10 cellular contexts compared by ENCODE assay signal in the genomic region with DNA sequence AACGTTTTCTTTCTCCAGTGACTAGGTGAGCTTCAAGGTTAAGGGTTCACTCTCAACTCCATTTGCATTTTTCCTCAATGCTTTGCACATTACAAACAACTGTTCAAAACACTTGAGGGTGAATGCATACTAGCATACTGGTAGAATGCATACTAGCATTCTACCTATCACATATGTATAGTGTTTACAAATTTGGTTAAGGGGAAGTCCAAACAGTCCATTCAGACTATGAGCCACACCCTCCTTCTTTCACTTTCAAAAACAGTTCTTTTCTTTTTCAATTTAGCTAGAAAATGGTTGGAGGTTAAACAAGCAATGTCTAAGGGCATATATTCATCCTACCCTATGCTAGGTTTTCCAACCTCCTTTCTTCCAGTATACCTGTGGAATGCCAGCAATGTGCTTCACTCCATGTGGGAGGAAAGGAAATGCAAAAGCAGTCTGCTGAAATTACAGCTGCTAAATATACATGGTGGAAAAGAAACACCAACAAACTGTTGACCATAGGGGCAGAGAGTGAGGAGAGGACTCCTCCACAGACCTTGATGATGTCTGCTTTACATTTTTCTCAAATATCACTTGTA.
DNase-seq lines count a peak whose midpoint lies in the region; ATAC-seq and TF ChIP-seq lines count a peak whose summit lies in the region.
"Had no signal": no experiment of that assay in that cellular context is flagged by ENCODE, and none has a peak within 500 bp of the region (broad histone marks: within the 10 kb centered on the region; RNA-seq: fewer than 3 reads in every experiment).

No MANE protein-coding gene starts in this region.

- ATAC-seq in GM19351 (IDR thresholded peaks at IDR 0.05; ENCODE audit: unreplicated experiment) = peak; percentile 97
- ATAC-seq in HG02973 (IDR thresholded peaks at IDR 0.05; ENCODE audit: unreplicated experiment) = peak; percentile 98

- intact Hi-C loops in activated CD4-positive, alpha-beta memory T cell treated with anti-CD3 and anti-CD28 coated beads for 36 hours (cut with micrococcal nuclease) = loop anchor here (2.0 kb wide), 1 partner anchor 44 kb away; no protein-coding TSS in a partner anchor

- no peak overlapping the region for H2AFZ ChIP-seq in osteoblast (ENCODE audit: low read length)
- no peak overlapping the region for H2AFZ ChIP-seq in hepatocyte
- H2AFZ ChIP-seq: parathyroid adenoma had no signal

- H3K36me3 ChIP-seq in osteoblast (ENCODE audit: insufficient read depth, low read length) (no peaks in the 10 kb centered on the region), hepatocyte (replicated peaks; ENCODE audit: insufficient read depth, low read depth) (no peaks in the 10 kb centered on the region)

- H3K4me3 ChIP-seq in osteoblast (ENCODE audit: insufficient read depth, low read length) = no peak overlapping the region
- H3K4me3 ChIP-seq in hepatocyte = no peak overlapping the region

- peaks cover 11% of the 10 kb centered on the region for H3K9me3 Mint-ChIP-seq in activated CD4-positive, alpha-beta memory T cell treated with anti-CD3 and anti-CD28 coated beads for 36 hours
- peaks cover 0 to 3% (median 0%) of the 10 kb centered on the region in 6 donors for H3K9me3 Mint-ChIP-seq in immature natural killer cell

- TF ChIP-seq CTCF in GM10248 (IDR thresholded peaks at IDR 0.05; ENCODE audit: control extremely low read depth, extremely low read depth, low read depth, missing control alignments) (no peak), osteoblast (IDR thresholded peaks at IDR 0.05; ENCODE audit: extremely low read depth, low read depth, low read length) (no peak), hepatocyte (IDR thresholded peaks at IDR 0.05; ENCODE audit: poor library complexity) (no peak)

- H4K20me1 ChIP-seq in osteoblast (ENCODE audit: insufficient read depth, low read length) (no peaks in the 10 kb centered on the region), hepatocyte (ENCODE audit: insufficient read depth, poor library complexity, severe bottlenecking) (no peaks in the 10 kb centered on the region)

- H3K4me1 ChIP-seq in osteoblast (ENCODE audit: insufficient read depth, low read length) = no peaks in the 10 kb centered on the region
- H3K4me1 ChIP-seq in hepatocyte (ENCODE audit: insufficient read depth) = no peaks in the 10 kb centered on the region
- H3K4me1 ChIP-seq: parathyroid adenoma had no signal

- H3K27me3 Mint-ChIP-seq in activated CD4-positive, alpha-beta memory T cell treated with anti-CD3 and anti-CD28 coated beads for 36 hours = no peaks in the 10 kb centered on the region
- H3K27me3 Mint-ChIP-seq in immature natural killer cell (ENCODE audit: low read depth in 3 of 3) = peaks cover 0 to 2% (median 0%) of the 10 kb centered on the region in 3 donors
- H3K27me3 Mint-ChIP-seq: CD8-positive, alpha-beta memory T cell had no signal

- H3K27ac ChIP-seq in osteoblast (ENCODE audit: low read depth, low read length) = no peak overlapping the region
- H3K27ac ChIP-seq in hepatocyte = no peak overlapping the region
- H3K27ac ChIP-seq: parathyroid adenoma had no signal

- no peak overlapping the region for H3K4me3 Mint-ChIP-seq in activated CD4-positive, alpha-beta memory T cell treated with anti-CD3 and anti-CD28 coated beads for 36 hours
- H3K4me3 Mint-ChIP-seq in immature natural killer cell = no peak overlapping the region
- H3K4me3 Mint-ChIP-seq: CD8-positive, alpha-beta memory T cell had no signal

- CTCF ChIA-PET in GM10248 (lab: Yijun Ruan, JAX) = interaction anchor here (0.6 to 2.1 kb wide), 7 partner anchors 10 to 391 kb away, joined by 3 to 10 read pairs (median 3); no protein-coding TSS in a partner anchor
- CTCF ChIA-PET in activated CD4-positive, alpha-beta memory T cell treated with anti-CD3 and anti-CD28 coated beads for 36 hours (lab: Charles Lee) = interaction anchor here (0.6 to 1.1 kb wide), 3 partner anchors 14 to 391 kb away, joined by 3 to 4 read pairs (median 3); no protein-coding TSS in a partner anchor

- no peaks in the 10 kb centered on the region for H3K9me2 ChIP-seq in hepatocyte (replicated peaks; ENCODE audit: insufficient read depth)

- H3K79me2 ChIP-seq in osteoblast (ENCODE audit: insufficient read depth, low read length) (no peaks in the 10 kb centered on the region), hepatocyte (no peaks in the 10 kb centered on the region)
- H3K79me2 ChIP-seq: parathyroid adenoma had no signal

- POLR2A ChIA-PET in GM10248 (lab: Yijun Ruan, JAX) = no interaction called here
- POLR2A ChIA-PET in activated CD4-positive, alpha-beta memory T cell treated with anti-CD3 and anti-CD28 coated beads for 36 hours (lab: Charles Lee) = interaction anchor here (0.6 to 1.0 kb wide), 2 partner anchors 153 to 383 kb away, joined by 3 read pairs; partner anchors contain the start of gene GPR18

- H3K9me3 ChIP-seq in osteoblast (ENCODE audit: low read depth, low read length) = peaks cover 2% of the 10 kb centered on the region
- H3K9me3 ChIP-seq in hepatocyte (ENCODE audit: low read depth) = no peaks in the 10 kb centered on the region

- H3K4me2 ChIP-seq in osteoblast (ENCODE audit: insufficient read depth, low read length) = no peak overlapping the region
- H3K4me2 ChIP-seq in hepatocyte = no peak overlapping the region

- H3K27me3 ChIP-seq in osteoblast (ENCODE audit: insufficient read depth, low read length) = no peaks in the 10 kb centered on the region
- H3K27me3 ChIP-seq in hepatocyte = no peaks in the 10 kb centered on the region

- 78% methylated on average over 1 of the region's 1 CpG for WGBS in hepatocyte (ENCODE audit: low lambda C conversion rate, missing lambda C conversion rate)

- DNase-seq in GM10248 (ENCODE audit: extremely low spot score) = peak; percentile 35
- no peak for DNase-seq in activated CD4-positive, alpha-beta memory T cell treated with anti-CD3 and anti-CD28 coated beads for 36 hours
- no peak for DNase-seq in KG1 (lab: John Stamatoyannopoulos, UW)
- DNase-seq in immature natural killer cell = no peak
- DNase-seq in osteoblast (ENCODE audit: insufficient read length, low spot score, missing footprints) = no peak
- no peak for DNase-seq in hepatocyte (ENCODE audit: low spot score)
- DNase-seq: CD8-positive, alpha-beta memory T cell had no signal

- H3K27ac Mint-ChIP-seq in activated CD4-positive, alpha-beta memory T cell treated with anti-CD3 and anti-CD28 coated beads for 36 hours = peak overlapping the region; percentile 20
- H3K27ac Mint-ChIP-seq in immature natural killer cell = peak overlapping the region in 1 of 6 donors; percentile 73

- peaks cover 22% of the 10 kb centered on the region for H3K4me1 Mint-ChIP-seq in activated CD4-positive, alpha-beta memory T cell treated with anti-CD3 and anti-CD28 coated beads for 36 hours (ENCODE audit: low read depth)
- peaks cover 8 to 11% of the 10 kb centered on the region in 2 donors for H3K4me1 Mint-ChIP-seq in immature natural killer cell

- peaks cover 62% of the 10 kb centered on the region for H3K36me3 Mint-ChIP-seq in activated CD4-positive, alpha-beta memory T cell treated with anti-CD3 and anti-CD28 coated beads for 36 hours
- peaks cover 47 to 83% (median 65%) of the 10 kb centered on the region in 3 donors for H3K36me3 Mint-ChIP-seq in immature natural killer cell
